16 cellular contexts compared by ENCODE assay signal in genomic region chr5:162456096-162456495, GRCh38.
DNase-seq lines count a peak whose midpoint lies in the region; TF ChIP-seq lines count a peak whose summit lies in the region.
"Had no signal": no experiment of that assay in that cellular context is flagged by ENCODE, and none has a peak within 500 bp of the region (broad histone marks: within the 10 kb centered on the region; RNA-seq: fewer than 3 reads in every experiment).

No MANE protein-coding gene starts in this region.

- no peak overlapping the region for H3K4me2 ChIP-seq in neural progenitor cell
- H3K4me2 ChIP-seq: A549 had no signal

- TF ChIP-seq CTCF in epithelial cell of proximal tubule (conservative IDR thresholded peaks at IDR 0.05; ENCODE audit: low read depth, low read length) (no peak), neural progenitor cell (IDR thresholded peaks at IDR 0.05) (no peak)

- H3K27ac ChIP-seq in neural progenitor cell, result no peak overlapping the region
- H3K27ac ChIP-seq: 22Rv1, A549 had no signal

- no peaks in the 10 kb centered on the region for H3F3A ChIP-seq in neural progenitor cell (ENCODE audit: low read depth)

- no peak overlapping the region for H3K9ac ChIP-seq in neural progenitor cell

- no peaks in the 10 kb centered on the region for H3K36me3 Mint-ChIP-seq in neural progenitor cell
- H3K36me3 Mint-ChIP-seq in activated CD4-positive, alpha-beta memory T cell treated with anti-CD3 and anti-CD28 coated beads, Interleukin-2, amount 10 ng/mL, durations not matched to agents 7 days and 5 days (ENCODE audit: low read depth), result no peaks in the 10 kb centered on the region
- H3K36me3 Mint-ChIP-seq: CD8-positive, alpha-beta T cell had no signal

- H3K27me3 ChIP-seq in neural progenitor cell, result no peaks in the 10 kb centered on the region

- CTCF ChIA-PET in activated CD4-positive, alpha-beta memory T cell treated with anti-CD3 and anti-CD28 coated beads, Interleukin-2, amount 10 ng/mL, durations not matched to agents 7 days and 5 days (lab: Charles Lee), result no interaction called here

- H4K20me1 ChIP-seq in neural progenitor cell (ENCODE audit: low read depth), result no peaks in the 10 kb centered on the region

- peaks cover 13% of the 10 kb centered on the region for H3K9me3 Mint-ChIP-seq in neural progenitor cell
- peaks cover 27% of the 10 kb centered on the region for H3K9me3 Mint-ChIP-seq in activated CD4-positive, alpha-beta memory T cell treated with anti-CD3 and anti-CD28 coated beads, Interleukin-2, amount 10 ng/mL, durations not matched to agents 7 days and 5 days

- H2AFZ ChIP-seq in neural progenitor cell (replicated peaks), result peak overlapping the region; percentile 6

- POLR2A ChIA-PET in activated CD4-positive, alpha-beta memory T cell treated with anti-CD3 and anti-CD28 coated beads, Interleukin-2, amount 10 ng/mL, durations not matched to agents 7 days and 5 days (lab: Charles Lee), result no interaction called here

- no peaks in the 10 kb centered on the region for H3K4me1 ChIP-seq in neural progenitor cell
- H3K4me1 ChIP-seq: A549 had no signal

- no peaks in the 10 kb centered on the region for H3K27me3 Mint-ChIP-seq in neural progenitor cell (ENCODE audit: insufficient read depth, low read depth)
- H3K27me3 Mint-ChIP-seq in activated CD4-positive, alpha-beta memory T cell treated with anti-CD3 and anti-CD28 coated beads, Interleukin-2, amount 10 ng/mL, durations not matched to agents 7 days and 5 days, result no peaks in the 10 kb centered on the region

- no peaks in the 10 kb centered on the region for H3K79me2 ChIP-seq in neural progenitor cell (ENCODE audit: low read depth)

- H3K9me3 ChIP-seq in neural progenitor cell (ENCODE audit: low read depth), result no peaks in the 10 kb centered on the region

- H3K27ac Mint-ChIP-seq in neural progenitor cell, result no peak overlapping the region
- no peak overlapping the region for H3K27ac Mint-ChIP-seq in activated CD4-positive, alpha-beta memory T cell treated with anti-CD3 and anti-CD28 coated beads, Interleukin-2, amount 10 ng/mL, durations not matched to agents 7 days and 5 days
- H3K27ac Mint-ChIP-seq: CD8-positive, alpha-beta T cell had no signal

- H3K4me3 ChIP-seq in epithelial cell of proximal tubule (ENCODE audit: low read depth, low read length), result no peak overlapping the region
- H3K4me3 ChIP-seq in neural progenitor cell, result no peak overlapping the region
- H3K4me3 ChIP-seq: A549, GM12878 had no signal

- H3K4me1 Mint-ChIP-seq in neural progenitor cell, result no peaks in the 10 kb centered on the region
- no peaks in the 10 kb centered on the region for H3K4me1 Mint-ChIP-seq in activated CD4-positive, alpha-beta memory T cell treated with anti-CD3 and anti-CD28 coated beads, Interleukin-2, amount 10 ng/mL, durations not matched to agents 7 days and 5 days

- H3K4me3 Mint-ChIP-seq in neural progenitor cell, result no peak overlapping the region
- no peak overlapping the region for H3K4me3 Mint-ChIP-seq in activated CD4-positive, alpha-beta memory T cell treated with anti-CD3 and anti-CD28 coated beads, Interleukin-2, amount 10 ng/mL, durations not matched to agents 7 days and 5 days
- H3K4me3 Mint-ChIP-seq: CD8-positive, alpha-beta T cell had no signal

- DNase-seq in DMS53 (lab: John Stamatoyannopoulos, UW) (peak; percentile 8), DMS53 treated with DMSO at 0.1 percent for 48 hours (lab: John Stamatoyannopoulos, UW; ENCODE audit: unreplicated experiment) (no peak), epithelial cell of proximal tubule (ENCODE audit: low read depth) (peak; percentile 32), neural progenitor cell (ENCODE audit: low spot score) (no peak), GDM1 (lab: John Stamatoyannopoulos, UW) (no peak), SKM-1 (lab: John Stamatoyannopoulos, UW; ENCODE audit: unreplicated experiment) (no peak)
- DNase-seq in activated CD4-positive, alpha-beta memory T cell treated with anti-CD3 and anti-CD28 coated beads, Interleukin-2, amount 10 ng/mL, durations not matched to agents 7 days and 5 days, result no peak
- DNase-seq in stimulated activated CD8-positive, alpha-beta memory T cell treated with anti-CD3 and anti-CD28 coated beads, Interleukin-4, amount 100 ng/mL, for 48 hours, result no peak
- DNase-seq: AML-193; CD8-positive, alpha-beta T cell; DMS 273 treated with DMSO at 0.1 percent for 48 hours; DMS79; HCEC 1CT had no signal

- H3K36me3 ChIP-seq in neural progenitor cell, result no peaks in the 10 kb centered on the region

Comparison
In these comparisons a context has a peak if more than half of its experiments do, and no peak if none do; other contexts are left out.
1. DNase-seq: peak in DMS53 (single experiment) and epithelial cell of proximal tubule (single experiment); none in DMS53 treated with DMSO at 0.1 percent for 48 hours (single experiment), neural progenitor cell (single experiment), GDM1 (single experiment), activated CD4-positive, alpha-beta memory T cell treated with anti-CD3 and anti-CD28 coated beads, Interleukin-2, amount 10 ng/mL, durations not matched to agents 7 days and 5 days (single experiment), SKM-1 (single experiment) and stimulated activated CD8-positive, alpha-beta memory T cell treated with anti-CD3 and anti-CD28 coated beads, Interleukin-4, amount 100 ng/mL, for 48 hours (single experiment).